Comparison of ENCODE assay signal across 12 cellular contexts in the genomic region with DNA sequence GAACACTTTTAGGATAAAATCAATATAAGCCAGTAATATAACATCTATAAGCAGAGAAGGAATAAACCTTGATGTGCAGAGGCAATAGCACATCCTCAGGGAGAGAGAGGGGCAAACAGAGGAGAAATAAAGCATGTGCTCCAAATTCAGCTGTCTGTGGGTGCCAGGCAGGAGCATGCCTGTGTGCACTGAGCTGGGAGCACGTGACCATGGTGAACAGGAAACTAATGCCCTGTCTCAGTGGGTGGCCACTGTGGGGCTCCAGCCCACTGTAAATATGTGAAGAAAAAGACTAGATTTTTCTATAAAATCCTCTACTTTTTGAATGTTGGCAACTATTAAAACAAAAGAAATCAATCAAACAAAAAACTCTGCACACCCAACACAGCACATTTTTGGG. TPM values are rescaled to one million over a fixed set of nuclear protein-coding genes. Genes with fewer than 3 reads are reported as not detected.
DNase-seq lines count a peak whose midpoint lies in the region; ATAC-seq and TF ChIP-seq lines count a peak whose summit lies in the region.
"Had no signal": no experiment of that assay in that cellular context is flagged by ENCODE, and none has a peak within 500 bp of the region (broad histone marks: within the 10 kb centered on the region; RNA-seq: fewer than 3 reads in every experiment).

No MANE protein-coding gene starts in this region.

- H3K4me1 Mint-ChIP-seq in T-helper 2 cell treated with Interferon-gamma antibody and Interleukin-4, amounts not matched to agents 5 μg/mL and 100 μg/mL, for 36 hours (ENCODE audit: low read depth) = peaks cover 69% of the 10 kb centered on the region
- peaks cover 4% of the 10 kb centered on the region for H3K4me1 Mint-ChIP-seq in type B pancreatic cell (ENCODE audit: unreplicated experiment)

- TF ChIP-seq CTCF in type B pancreatic cell (conservative IDR thresholded peaks at IDR 0.05) = no peak

- no peaks in the 10 kb centered on the region for H3K27me3 Mint-ChIP-seq in T-helper 2 cell treated with Interferon-gamma antibody and Interleukin-4, amounts not matched to agents 5 μg/mL and 100 μg/mL, for 36 hours (ENCODE audit: low read depth)
- peaks cover 5% of the 10 kb centered on the region for H3K27me3 Mint-ChIP-seq in type B pancreatic cell

- H3K27ac Mint-ChIP-seq in T-helper 2 cell treated with Interferon-gamma antibody and Interleukin-4, amounts not matched to agents 5 μg/mL and 100 μg/mL, for 36 hours = peak overlapping the region; percentile 90
- H3K27ac Mint-ChIP-seq in type B pancreatic cell = no peak overlapping the region

- peak overlapping the region; percentile 67 for H3K4me3 Mint-ChIP-seq in T-helper 2 cell treated with Interferon-gamma antibody and Interleukin-4, amounts not matched to agents 5 μg/mL and 100 μg/mL, for 36 hours
- no peak overlapping the region for H3K4me3 Mint-ChIP-seq in type B pancreatic cell

- H3K36me3 Mint-ChIP-seq in T-helper 2 cell treated with Interferon-gamma antibody and Interleukin-4, amounts not matched to agents 5 μg/mL and 100 μg/mL, for 36 hours (ENCODE audit: low read depth) = peaks cover 52% of the 10 kb centered on the region
- H3K36me3 Mint-ChIP-seq in type B pancreatic cell = no peaks in the 10 kb centered on the region

- ATAC-seq in HG03139 (IDR thresholded peaks at IDR 0.05; ENCODE audit: unreplicated experiment) = no peak

- DNase-seq in activated CD4-positive, alpha-beta T cell treated with anti-CD3 and anti-CD28 coated beads for 48 hours = peak; percentile 60
- no peak for DNase-seq in activated CD4-positive, alpha-beta T cell treated with anti-CD3 and anti-CD28 coated beads, Interleukin-2, amount 50 U/mL, for 1 hour
- no peak for DNase-seq in T-helper 2 cell treated with Interferon-gamma antibody and Interleukin-4, amounts not matched to agents 5 μg/mL and 100 μg/mL, for 36 hours (ENCODE audit: low spot score)
- peak; percentile 42 for DNase-seq in central memory CD4-positive, alpha-beta T cell
- DNase-seq in stimulated activated CD4-positive, alpha-beta T cell treated with anti-CD3 and anti-CD28 coated beads, Interleukin-2, amount 100 ng/mL, for 4 hours (ENCODE audit: low read depth) = peak; percentile 30
- DNase-seq in dermis blood vessel endothelial cell (no peak), type B pancreatic cell (ENCODE audit: extremely low spot score, unreplicated experiment) (no peak)
- DNase-seq: caudate nucleus, NCI-H524 treated with DMSO at 0.1 percent for 48 hours, occipital lobe had no signal

- peaks cover 11% of the 10 kb centered on the region for H3K9me3 Mint-ChIP-seq in T-helper 2 cell treated with Interferon-gamma antibody and Interleukin-4, amounts not matched to agents 5 μg/mL and 100 μg/mL, for 36 hours
- no peaks in the 10 kb centered on the region for H3K9me3 Mint-ChIP-seq in type B pancreatic cell

RNA-seq across cellular contexts. Expression of a gene that starts 55.3 kb away (rescaled TPM):
- total RNA-seq in dermis blood vessel endothelial cell = not detected in 2 replicates
- total RNA-seq in type B pancreatic cell (ENCODE audit: low replicate concordance) = 0.24 and 0.33 TPM in 2 replicates
- total RNA-seq: kidney epithelial cell had no signal

Comparison
In these comparisons a context has a peak if more than half of its experiments do, and no peak if none do; other contexts are left out.
1. DNase-seq: peak in activated CD4-positive, alpha-beta T cell treated with anti-CD3 and anti-CD28 coated beads for 48 hours (single experiment), central memory CD4-positive, alpha-beta T cell (single experiment) and stimulated activated CD4-positive, alpha-beta T cell treated with anti-CD3 and anti-CD28 coated beads, Interleukin-2, amount 100 ng/mL, for 4 hours (single experiment); none in activated CD4-positive, alpha-beta T cell treated with anti-CD3 and anti-CD28 coated beads, Interleukin-2, amount 50 U/mL, for 1 hour (single experiment), T-helper 2 cell treated with Interferon-gamma antibody and Interleukin-4, amounts not matched to agents 5 μg/mL and 100 μg/mL, for 36 hours (single experiment), dermis blood vessel endothelial cell (single experiment) and type B pancreatic cell (single experiment).